ENCODE assay signal across 9 cellular contexts in genomic region chr3:173553635-173554280, GRCh38.
DNase-seq lines count a peak whose midpoint lies in the region; ATAC-seq and TF ChIP-seq lines count a peak whose summit lies in the region.
"Had no signal": no experiment of that assay in that cellular context is flagged by ENCODE, and none has a peak within 500 bp of the region (broad histone marks: within the 10 kb centered on the region; RNA-seq: fewer than 3 reads in every experiment).

No MANE protein-coding gene starts in this region.

- ATAC-seq in HG03196 (IDR thresholded peaks at IDR 0.05; ENCODE audit: unreplicated experiment) = no peak
- no peak for ATAC-seq in GM21825 (IDR thresholded peaks at IDR 0.05; ENCODE audit: unreplicated experiment)
- ATAC-seq in GM19035 (IDR thresholded peaks at IDR 0.05; ENCODE audit: unreplicated experiment) = no peak

- TF ChIP-seq POLR2A in Peyer's patch (IDR thresholded peaks at IDR 0.05) = no peak

- H3K27me3 Mint-ChIP-seq in Calu3 (ENCODE audit: unreplicated experiment) = no peaks in the 10 kb centered on the region

- BruUV-seq in Calu3 (replicated peaks; lab: Mats Ljungman, UMichigan) = no TSS peak

- no peaks in the 10 kb centered on the region for H3K36me3 Mint-ChIP-seq in Calu3 (ENCODE audit: insufficient read depth, unreplicated experiment)

- H3K4me1 ChIP-seq in Peyer's patch = no peaks in the 10 kb centered on the region

- TF ChIP-seq CTCF in Calu3 (IDR thresholded peaks at IDR 0.05; ENCODE audit: unreplicated experiment) (peak; percentile 85), HFF-Myc (IDR thresholded peaks at IDR 0.05; ENCODE audit: low read depth, low read length, missing control alignments) (peak; percentile 70), Peyer's patch (IDR thresholded peaks at IDR 0.05) (peak in 4 of 6 experiments; percentile 23 to 42 (median 29)), fibroblast of villous mesenchyme (IDR thresholded peaks at IDR 0.05; ENCODE audit: insufficient read depth, low read depth, low read length) (peak; percentile 63)

- intact Hi-C loops in Calu3 (cut with micrococcal nuclease; ENCODE audit: unreplicated experiment) = loop anchor here (1.0 to 10.0 kb wide), 5 partner anchors 142 to 743 kb away; no protein-coding TSS in a partner anchor

- no peak overlapping the region for H3K27ac ChIP-seq in Peyer's patch

- H3K4me3 ChIP-seq in HFF-Myc (replicated peaks; ENCODE audit: low read depth, low read length) (no peak overlapping the region), Peyer's patch (no peak overlapping the region), fibroblast of villous mesenchyme (ENCODE audit: low read depth, low read length) (no peak overlapping the region)

- no peaks in the 10 kb centered on the region for H3K4me1 Mint-ChIP-seq in Calu3 (ENCODE audit: low read depth, unreplicated experiment)

- H3K27ac Mint-ChIP-seq in Calu3 (ENCODE audit: unreplicated experiment) = no peak overlapping the region

- DNase-seq in Calu3 (peak; percentile 31), HFF-Myc (ENCODE audit: extremely low read depth, low read depth) (peak; percentile 25), Peyer's patch (no peak), fibroblast of villous mesenchyme (ENCODE audit: low read depth) (peak; percentile 34), renal cortical epithelial cell (ENCODE audit: low read depth) (peak; percentile 48)
- DNase-seq: left cardiac atrium had no signal

- no peaks in the 10 kb centered on the region for H3K27me3 ChIP-seq in Peyer's patch

- no peaks in the 10 kb centered on the region for H3K9me3 Mint-ChIP-seq in Calu3 (ENCODE audit: low read depth, unreplicated experiment)

- no peak overlapping the region for H3K4me3 Mint-ChIP-seq in Calu3 (ENCODE audit: low read depth, unreplicated experiment)

- CTCF ChIA-PET in Calu3 (lab: Charles Lee) = interaction anchor here (0.6 to 1.1 kb wide), 4 partner anchors 10 to 158 kb away, joined by 3 to 6 read pairs (median 4); partner anchors contain the start of gene NLGN1

- H3K36me3 ChIP-seq in Peyer's patch = no peaks in the 10 kb centered on the region

- H3K9me3 ChIP-seq in Peyer's patch = no peaks in the 10 kb centered on the region

Comparison
In these comparisons a context has a peak if more than half of its experiments do, and no peak if none do; other contexts are left out.
1. DNase-seq: peak in Calu3 (single experiment), HFF-Myc (single experiment), fibroblast of villous mesenchyme (single experiment) and renal cortical epithelial cell (single experiment); none in Peyer's patch (0 of 3).
2. CTCF ChIP-seq: peak in every context shown above with its lines; median percentile 85 in Calu3; 70 in HFF-Myc; 63 in fibroblast of villous mesenchyme; 29 in Peyer's patch.